Comparison of ENCODE assay signal across 12 cellular contexts in genomic region chr2:1741851-1742250, GRCh38. TPM values are rescaled to one million over a fixed set of nuclear protein-coding genes. Genes with fewer than 3 reads are reported as not detected.
DNase-seq lines count a peak whose midpoint lies in the region; ATAC-seq and TF ChIP-seq lines count a peak whose summit lies in the region.
"Had no signal": no experiment of that assay in that cellular context is flagged by ENCODE, and none has a peak within 500 bp of the region (broad histone marks: within the 10 kb centered on the region; RNA-seq: fewer than 3 reads in every experiment).

No MANE protein-coding gene starts in this region.

- H3K4me3 Mint-ChIP-seq in endothelial cell (ENCODE audit: unreplicated experiment), result peak overlapping the region; percentile 94
- H3K4me3 Mint-ChIP-seq in nephron progenitor cell, result peak overlapping the region; percentile 95
- no peak overlapping the region for H3K4me3 Mint-ChIP-seq in natural killer cell
- no peak overlapping the region for H3K4me3 Mint-ChIP-seq in activated naive CD4-positive, alpha-beta T cell treated with anti-CD3 and anti-CD28 coated beads for 36 hours

- peak overlapping the region; percentile 60 for H3K4me2 ChIP-seq in Loucy (ENCODE audit: low read depth, low read length, poor library complexity, severe bottlenecking)

- no peaks in the 10 kb centered on the region for H3K27me3 ChIP-seq in A673 (replicated peaks; ENCODE audit: insufficient read depth, low read depth, low read length, poor library complexity)
- H3K27me3 ChIP-seq in Loucy (ENCODE audit: insufficient read depth, low read length, poor library complexity, severe bottlenecking), result no peaks in the 10 kb centered on the region
- peaks cover 0 to 10% of the 10 kb centered on the region in 2 donors for H3K27me3 ChIP-seq in body of pancreas

- H3K27ac Mint-ChIP-seq in endothelial cell (ENCODE audit: unreplicated experiment) (peak overlapping the region; percentile 95), nephron progenitor cell (peak overlapping the region; percentile 99), natural killer cell (no peak overlapping the region)
- no peak overlapping the region for H3K27ac Mint-ChIP-seq in activated naive CD4-positive, alpha-beta T cell treated with anti-CD3 and anti-CD28 coated beads for 36 hours

- no peak for TF ChIP-seq POLR2A in body of pancreas (IDR thresholded peaks at IDR 0.05)

- intact Hi-C loops in A673 (cut with micrococcal nuclease; ENCODE audit: unreplicated experiment) (loop anchor here (5.0 kb wide), 1 partner anchor 35 kb away; no protein-coding TSS in a partner anchor), body of pancreas (cut with DNase I) (no loop called here), natural killer cell (cut with micrococcal nuclease) (no loop called here)
- intact Hi-C loops in activated naive CD4-positive, alpha-beta T cell treated with anti-CD3 and anti-CD28 coated beads for 36 hours (cut with micrococcal nuclease), result no loop called here

- no peak overlapping the region for H3K9ac ChIP-seq in Loucy (ENCODE audit: low read depth, low read length, poor library complexity, severe bottlenecking)

- peaks cover 24% of the 10 kb centered on the region for H4K20me1 ChIP-seq in Loucy (ENCODE audit: insufficient read depth, low read length, poor library complexity, severe bottlenecking)

- H3K27me3 Mint-ChIP-seq in endothelial cell (ENCODE audit: unreplicated experiment) (peaks cover 24% of the 10 kb centered on the region), nephron progenitor cell (ENCODE audit: low read depth, poor library complexity) (peaks cover 3% of the 10 kb centered on the region), natural killer cell (ENCODE audit: low read depth in 2 of 2) (peaks cover 11 to 23% of the 10 kb centered on the region in 2 donors)
- H3K27me3 Mint-ChIP-seq in activated naive CD4-positive, alpha-beta T cell treated with anti-CD3 and anti-CD28 coated beads for 36 hours (ENCODE audit: low read depth), result peaks cover 33% of the 10 kb centered on the region

- peak overlapping the region; percentile 87 for H3K27ac ChIP-seq in A673 (ENCODE audit: low read depth, low read length, poor library complexity, severe bottlenecking)
- H3K27ac ChIP-seq in body of pancreas, result peak overlapping the region in 1 of 4 donors; percentile 43
- H3K27ac ChIP-seq: C4-2B had no signal

- no peak for ATAC-seq in body of pancreas
- no peak for ATAC-seq in natural killer cell

- 90 to 91% methylated on average over 14 of the region's 14 CpGs for WGBS in body of pancreas, 2 donors

- CTCF ChIA-PET in A673 (lab: Charles Lee), result interaction anchor here (1.4 kb wide), 1 partner anchor 9 kb away, joined by 4 read pairs; no protein-coding TSS in a partner anchor
- CTCF ChIA-PET in activated naive CD4-positive, alpha-beta T cell treated with anti-CD3 and anti-CD28 coated beads for 36 hours (lab: Charles Lee), result interaction anchor here (1.0 to 1.5 kb wide), 2 partner anchors 9 to 28 kb away, joined by 3 to 6 read pairs; no protein-coding TSS in a partner anchor

- H3K36me3 ChIP-seq in A673 (ENCODE audit: insufficient read depth, low read length, poor library complexity, severe bottlenecking) (peaks cover 4% of the 10 kb centered on the region), Loucy (ENCODE audit: insufficient read depth, low read length) (no peaks in the 10 kb centered on the region), body of pancreas (replicated peaks in 1 of 2; ENCODE audit: insufficient read depth in 1 of 2, low read depth in 2 of 2) (no peaks in the 10 kb centered on the region)

- POLR2A ChIA-PET in A673 (lab: Charles Lee; ENCODE audit: low non-redundant PET), result no interaction called here

- peaks cover 40% of the 10 kb centered on the region for H3K4me1 Mint-ChIP-seq in endothelial cell (ENCODE audit: unreplicated experiment)
- peaks cover 47% of the 10 kb centered on the region for H3K4me1 Mint-ChIP-seq in nephron progenitor cell
- peaks cover 0 to 4% of the 10 kb centered on the region in 2 donors for H3K4me1 Mint-ChIP-seq in natural killer cell
- peaks cover 5% of the 10 kb centered on the region for H3K4me1 Mint-ChIP-seq in activated naive CD4-positive, alpha-beta T cell treated with anti-CD3 and anti-CD28 coated beads for 36 hours (ENCODE audit: low read depth)

- no peaks in the 10 kb centered on the region for H3F3A ChIP-seq in Loucy (ENCODE audit: low read depth)

- no peaks in the 10 kb centered on the region for H3K9me2 ChIP-seq in Loucy (replicated peaks; ENCODE audit: low read depth, low read length)

- H3K36me3 Mint-ChIP-seq in endothelial cell (ENCODE audit: low read depth, unreplicated experiment), result peaks cover 31% of the 10 kb centered on the region
- H3K36me3 Mint-ChIP-seq in nephron progenitor cell (ENCODE audit: low read depth), result peaks cover 60% of the 10 kb centered on the region
- H3K36me3 Mint-ChIP-seq in natural killer cell, result no peaks in the 10 kb centered on the region
- no peaks in the 10 kb centered on the region for H3K36me3 Mint-ChIP-seq in activated naive CD4-positive, alpha-beta T cell treated with anti-CD3 and anti-CD28 coated beads for 36 hours (ENCODE audit: low read depth)

- H3K9me3 ChIP-seq in A673 (ENCODE audit: low read depth, low read length, poor library complexity, severe bottlenecking) (no peaks in the 10 kb centered on the region), Loucy (ENCODE audit: insufficient read depth, low read depth, low read length) (no peaks in the 10 kb centered on the region), body of pancreas (no peaks in the 10 kb centered on the region)

- H3K4me1 ChIP-seq in A673 (ENCODE audit: insufficient read depth, low read length, poor library complexity, severe bottlenecking) (peaks cover 30% of the 10 kb centered on the region), Loucy (ENCODE audit: insufficient read depth, low read length, poor library complexity, severe bottlenecking) (peaks cover 11% of the 10 kb centered on the region), body of pancreas (peaks cover 20% of the 10 kb centered on the region)

- TF ChIP-seq CTCF in A673 (conservative IDR thresholded peaks at IDR 0.05; ENCODE audit: low read depth, low read length) (no peak), Loucy (conservative IDR thresholded peaks at IDR 0.05; ENCODE audit: low read length) (no peak), endothelial cell (IDR thresholded peaks at IDR 0.05; ENCODE audit: unreplicated experiment) (no peak), nephron progenitor cell (IDR thresholded peaks at IDR 0.05) (no peak), body of pancreas (IDR thresholded peaks at IDR 0.05) (no peak), natural killer cell (IDR thresholded peaks at IDR 0.05) (no peak)

- H2AFZ ChIP-seq in Loucy (ENCODE audit: low read length), result no peak overlapping the region

- no peaks in the 10 kb centered on the region for H3K9me3 Mint-ChIP-seq in endothelial cell (ENCODE audit: unreplicated experiment)
- peaks cover 28% of the 10 kb centered on the region for H3K9me3 Mint-ChIP-seq in nephron progenitor cell
- no peaks in the 10 kb centered on the region for H3K9me3 Mint-ChIP-seq in natural killer cell
- H3K9me3 Mint-ChIP-seq in activated naive CD4-positive, alpha-beta T cell treated with anti-CD3 and anti-CD28 coated beads for 36 hours, result no peaks in the 10 kb centered on the region

- H3K4me3 ChIP-seq in A673 (ENCODE audit: low read depth, low read length, poor library complexity, severe bottlenecking) (peak overlapping the region; percentile 95), Loucy (ENCODE audit: low read length, poor library complexity, severe bottlenecking) (peak overlapping the region; percentile 81), body of pancreas (no peak overlapping the region)

- DNase-seq in A673 (ENCODE audit: low spot score) (no peak), endothelial cell (ENCODE audit: low spot score) (no peak), nephron progenitor cell (no peak), foreskin melanocyte (no peak), body of pancreas (no peak), natural killer cell (no peak)
- DNase-seq in activated naive CD4-positive, alpha-beta T cell treated with anti-CD3 and anti-CD28 coated beads for 36 hours, result no peak
- DNase-seq: amygdala, NCI-H526, SW 1271 had no signal

- BruUV-seq in A673 (replicated peaks; lab: Mats Ljungman, UMichigan), result no TSS peak

- peaks cover 77% of the 10 kb centered on the region for H3K79me2 ChIP-seq in Loucy (ENCODE audit: insufficient read depth, low read length)

RNA-seq across cellular contexts. Expression of gene PXDN, which starts 2.5 kb away (rescaled TPM):
- 162 and 175 TPM in 2 replicates for total RNA-seq in A673 (2021)
- 521 TPM for total RNA-seq in endothelial cell (ENCODE audit: unreplicated experiment)
- 10 to 100 TPM in 1 of 2 donors, 1 to 10 TPM in 1; 7.0 to 41.9 TPM for total RNA-seq in body of pancreas
- 1 to 10 TPM; 2.1 to 3.7 (median 2.5) TPM for total RNA-seq in natural killer cell
- under 1 TPM in 1 of 2 experiments, not detected in 1; 0.05 TPM for total RNA-seq in activated naive CD4-positive, alpha-beta T cell treated with anti-CD3 and anti-CD28 coated beads for 36 hours

Comparison
In these comparisons a context has a peak if more than half of its experiments do, and no peak if none do; other contexts are left out.
1. H3K4me3 ChIP-seq: peak in A673 (single experiment) and Loucy (single experiment); none in body of pancreas (0 of 2).
2. H3K27ac Mint-ChIP-seq: peak in endothelial cell (single experiment) and nephron progenitor cell (single experiment); none in natural killer cell (0 of 2) and activated naive CD4-positive, alpha-beta T cell treated with anti-CD3 and anti-CD28 coated beads for 36 hours (single experiment).
3. H3K4me3 Mint-ChIP-seq: peak in endothelial cell (single experiment) and nephron progenitor cell (single experiment); none in natural killer cell (single experiment) and activated naive CD4-positive, alpha-beta T cell treated with anti-CD3 and anti-CD28 coated beads for 36 hours (single experiment).